Comparison of ENCODE assay signal across 18 cellular contexts in genomic region chr18:39167990-39168389, GRCh38.
"Had no signal": no experiment of that assay in that cellular context is flagged by ENCODE, and none has a peak within 500 bp of the region (broad histone marks: within the 10 kb centered on the region; RNA-seq: fewer than 3 reads in every experiment).

No MANE protein-coding gene starts in this region.

- H3K9me3 ChIP-seq: breast epithelium, esophagus squamous epithelium, ovary, right lobe of liver, testis, transverse colon had no signal

- H3K36me3 ChIP-seq: breast epithelium, esophagus squamous epithelium, ovary, right lobe of liver, transverse colon had no signal

- H3K4me1 ChIP-seq: breast epithelium, esophagus squamous epithelium, right lobe of liver, testis, transverse colon had no signal

- DNase-seq: activated naive CD4-positive, alpha-beta T cell; activated T-cell treated with anti-CD3 and anti-CD28 coated beads for 4 hours; activated T-cell treated with anti-CD3 and anti-CD28 coated beads, Interleukin-2, amount 50 U/mL, for 72 hours; central memory CD4-positive, alpha-beta T cell; esophagus squamous epithelium; foreskin melanocyte; left cardiac atrium; left ventricle myocardium superior; ovary; right lobe of liver; stimulated activated CD4-positive, alpha-beta T cell treated with anti-CD3 and anti-CD28 coated beads, Interleukin-2, amount 100 ng/mL, for 48 hours; stimulated activated naive CD4-positive, alpha-beta T cell treated with Interleukin-2 at 50 U/mL for 16 hours; T-helper 2 cell; testis; transverse colon had no signal

- H3K4me3 ChIP-seq: breast epithelium, esophagus squamous epithelium, ovary, right lobe of liver, testis, transverse colon had no signal

- H3K27ac ChIP-seq: breast epithelium, epithelial cell of prostate, esophagus squamous epithelium, ovary, right lobe of liver, testis, transverse colon had no signal

- ATAC-seq: activated naive CD4-positive, alpha-beta T cell treated with anti-CD3 and anti-CD28 coated beads, Interleukin-2, amount 50 U/mL, for 72 hours; activated T-cell treated with anti-CD3 and anti-CD28 coated beads, Interleukin-2, amount 50 U/mL, for 72 hours; left cardiac atrium; left ventricle myocardium superior; right lobe of liver had no signal

- H3K27me3 ChIP-seq: breast epithelium, esophagus squamous epithelium, ovary, right lobe of liver, testis, transverse colon had no signal
